Comparison of ENCODE assay signal across 8 cellular contexts in genomic region chr1:25675729-25676476, GRCh38. TPM values are rescaled to one million over a fixed set of nuclear protein-coding genes. Genes with fewer than 3 reads are reported as not detected.
DNase-seq lines count a peak whose midpoint lies in the region; ATAC-seq and TF ChIP-seq lines count a peak whose summit lies in the region.

No MANE protein-coding gene starts in this region.

- no peak for TF ChIP-seq EP300 in transverse colon (IDR thresholded peaks at IDR 0.05; ENCODE audit: low read depth)

- H3K27ac ChIP-seq in transverse colon = no peak overlapping the region
- no peak overlapping the region for H3K27ac ChIP-seq in PC-9

- H4K20me1 ChIP-seq in PC-9 (ENCODE audit: insufficient read depth) = no peaks in the 10 kb centered on the region

- H3K79me2 ChIP-seq in PC-9 (ENCODE audit: low read depth) = no peaks in the 10 kb centered on the region

- H3K4me3 ChIP-seq in transverse colon (no peak overlapping the region), PC-9 (no peak overlapping the region)

- H3K9me3 ChIP-seq in transverse colon = no peaks in the 10 kb centered on the region
- H3K9me3 ChIP-seq in PC-9 (ENCODE audit: insufficient read depth, low read depth) = no peaks in the 10 kb centered on the region

- in situ Hi-C loops in transverse colon (cut with MboI; ENCODE audit: low pct_ligation_motif_present in 1 of 4, low pct_unique_long_range_greater_than_20kb in 1 of 4, low sequenced_read_pairs in 3 of 4) = no loop called here

- H3K36me3 ChIP-seq in transverse colon = no peaks in the 10 kb centered on the region
- H3K36me3 ChIP-seq in PC-9 (ENCODE audit: low read depth) = no peaks in the 10 kb centered on the region

- DNase-seq in T-helper 22 cell (ENCODE audit: low read depth) (peak; percentile 58), transverse colon (peak; percentile 57), putamen (ENCODE audit: low spot score) (no peak), NCI-H1930 (lab: John Stamatoyannopoulos, UW) (no peak), PC-9 (no peak)
- peak; percentile 53 for DNase-seq in effector CD4-positive, alpha-beta T cell

- no peak overlapping the region for H3K4me2 ChIP-seq in PC-9

- no peak for TF ChIP-seq POLR2A in transverse colon (IDR thresholded peaks at IDR 0.05)

- no peak overlapping the region for H2AFZ ChIP-seq in PC-9

- CTCF ChIA-PET in PC-9 (lab: Charles Lee) = no interaction called here

- TF ChIP-seq CTCF in transverse colon (IDR thresholded peaks at IDR 0.05) (no peak), PC-9 (conservative IDR thresholded peaks at IDR 0.05) (no peak)

- H3K27me3 ChIP-seq in transverse colon = no peaks in the 10 kb centered on the region
- no peaks in the 10 kb centered on the region for H3K27me3 ChIP-seq in PC-9 (ENCODE audit: insufficient read depth, low read depth)

- WGBS in transverse colon (ENCODE audit: low coverage in 1 of 2), 2 donors = 67 to 81% methylated on average over 6 to 11 of the region's 11 CpGs

- H3K9me2 ChIP-seq in PC-9 (ENCODE audit: insufficient read depth) = no peaks in the 10 kb centered on the region

- H3F3A ChIP-seq in PC-9 (ENCODE audit: insufficient read depth, low read depth) = no peaks in the 10 kb centered on the region

- intact Hi-C loops in transverse colon (cut with DNase I; ENCODE audit: low total_unique reads) (no loop called here), PC-9 (cut with micrococcal nuclease; ENCODE audit: unreplicated experiment) (no loop called here)

- peaks cover 0 to 6% (median 0%) of the 10 kb centered on the region in 4 donors for H3K4me1 ChIP-seq in transverse colon
- no peaks in the 10 kb centered on the region for H3K4me1 ChIP-seq in PC-9 (replicated peaks; ENCODE audit: insufficient read depth)

- POLR2A ChIA-PET in PC-9 (lab: Charles Lee; ENCODE audit: unreplicated experiment) = no interaction called here

- BruUV-seq in PC-9 (replicated peaks; lab: Mats Ljungman, UMichigan) = no TSS peak

- ATAC-seq in GM18502 (IDR thresholded peaks at IDR 0.05; ENCODE audit: poor library complexity, unreplicated experiment) (peak; percentile 96), HG02759 (IDR thresholded peaks at IDR 0.05; ENCODE audit: unreplicated experiment) (peak; percentile 96)

RNA-seq across cellular contexts. Expression of gene MAN1C1, which starts 59.3 kb away (rescaled TPM):
- total RNA-seq in transverse colon (1 to 10 TPM; 2.4 to 6.8 (median 4.3) TPM), PC-9 (2021) (0.41 and 0.48 TPM in 2 replicates)

Comparison
In these comparisons a context has a peak if more than half of its experiments do, and no peak if none do; other contexts are left out.
1. DNase-seq: peak in T-helper 22 cell (single experiment), effector CD4-positive, alpha-beta T cell (single experiment) and transverse colon (single experiment); none in putamen (single experiment), NCI-H1930 (0 of 2) and PC-9 (0 of 2).